In genomic region chr3:141834296-141834695, GRCh38 we compare ENCODE assay signal across 29 cellular contexts.
"Had no signal": no experiment of that assay in that cellular context is flagged by ENCODE, and none has a peak within 500 bp of the region (broad histone marks: within the 10 kb centered on the region; RNA-seq: fewer than 3 reads in every experiment).

No MANE protein-coding gene starts in this region.

- DNase-seq: activated B cell treated with CpG ODN at 0.5 μM for 24 hours; activated CD4-positive, alpha-beta T cell treated with anti-CD3 and anti-CD28 coated beads for 48 hours; activated CD4-positive, alpha-beta T cell treated with anti-CD3 and anti-CD28 coated beads, Interleukin-2, amount 50 U/mL, for 4 hours; activated CD4-positive, CD25-positive, alpha-beta regulatory T cell treated with anti-CD3 and anti-CD28 coated beads, Interleukin-2, amount 50 U/mL, for 72 hours; activated CD8-positive, alpha-beta T cell treated with anti-CD3 and anti-CD28 coated beads for 36 hours; activated naive CD4-positive, alpha-beta T cell treated with anti-CD3 and anti-CD28 coated beads, Interleukin-2, amount 10 ng/mL, durations not matched to agents 7 days and 5 days; activated naive CD8-positive, alpha-beta T cell treated with anti-CD3 and anti-CD28 coated beads, Interleukin-2, amount 50 U/mL, for 24 hours; activated T-cell treated with anti-CD3 and anti-CD28 coated beads, Interleukin-2, amount 50 U/mL, for 1 hour; anterior cingulate cortex; caudate nucleus; Karpas-422; KBM-7; MG63; NCI-H1092; NCI-H1436 treated with DMSO at 0.1 percent for 48 hours; NCI-H1694 treated with DMSO at 0.1 percent for 48 hours; NCI-H2029; NCI-H345; NCI-H524 treated with DMSO at 0.1 percent for 48 hours; SHP77 treated with DMSO at 0.1 percent for 48 hours; SK-N-SH had no signal

- H3K36me3 Mint-ChIP-seq: activated naive CD4-positive, alpha-beta T cell treated with anti-CD3 and anti-CD28 coated beads, Interleukin-2, amount 10 ng/mL, durations not matched to agents 7 days and 5 days; activated naive CD8-positive, alpha-beta T cell; brain had no signal

- H3K9me3 ChIP-seq: MG63, SJSA1, SK-N-SH had no signal

- H3K4me3 ChIP-seq: MG63, SJSA1 had no signal

- ATAC-seq: activated CD8-positive, alpha-beta T cell treated with anti-CD3 and anti-CD28 coated beads for 36 hours; activated naive CD8-positive, alpha-beta T cell treated with anti-CD3 and anti-CD28 coated beads, Interleukin-2, amount 50 U/mL, for 24 hours; Panc1 had no signal

- H3K27ac ChIP-seq: SJSA1 had no signal

- H3K4me2 ChIP-seq: SK-N-SH had no signal

- H3K27me3 Mint-ChIP-seq: activated CD8-positive, alpha-beta T cell treated with anti-CD3 and anti-CD28 coated beads for 36 hours; activated naive CD8-positive, alpha-beta T cell; activated naive CD8-positive, alpha-beta T cell treated with anti-CD3 and anti-CD28 coated beads, Interleukin-2, amount 50 U/mL, for 24 hours; brain had no signal

- H3K27ac Mint-ChIP-seq: activated B cell treated with CpG ODN at 0.5 μM for 24 hours; activated CD8-positive, alpha-beta T cell treated with anti-CD3 and anti-CD28 coated beads for 36 hours; activated naive CD4-positive, alpha-beta T cell treated with anti-CD3 and anti-CD28 coated beads, Interleukin-2, amount 10 ng/mL, durations not matched to agents 7 days and 5 days; activated naive CD8-positive, alpha-beta T cell; activated naive CD8-positive, alpha-beta T cell treated with anti-CD3 and anti-CD28 coated beads, Interleukin-2, amount 50 U/mL, for 24 hours; activated T-helper 1 cell treated with anti-CD3 and anti-CD28 coated beads, Interleukin-12 subunit alpha, Interleukin-12 subunit beta, Interleukin-2, Interleukin-4 antibody, amounts not matched to agents 30 ng/mL and 10 ng/mL and 1 ng/mL, durations not matched to agents 14 hours and 24 hours and 36 hours; brain; T-helper 1 cell treated with Interleukin-12 subunit alpha and Interleukin-12 subunit beta and Interleukin-4 antibody, amounts not matched to agents 30 μg/mL and 1 μg/mL, for 36 hours; T-helper 2 cell treated with Interferon-gamma antibody and Interleukin-4, amounts not matched to agents 5 μg/mL and 100 μg/mL, for 36 hours had no signal

- H3K27me3 ChIP-seq: MG63, SJSA1 had no signal

- H3K4me1 Mint-ChIP-seq: activated B cell treated with CpG ODN at 0.5 μM for 24 hours; activated naive CD4-positive, alpha-beta T cell treated with anti-CD3 and anti-CD28 coated beads, Interleukin-2, amount 10 ng/mL, durations not matched to agents 7 days and 5 days; activated naive CD8-positive, alpha-beta T cell treated with anti-CD3 and anti-CD28 coated beads, Interleukin-2, amount 50 U/mL, for 24 hours; brain had no signal

- H3K9me3 Mint-ChIP-seq: activated B cell treated with CpG ODN at 0.5 μM for 24 hours; activated CD8-positive, alpha-beta T cell treated with anti-CD3 and anti-CD28 coated beads for 36 hours; activated naive CD4-positive, alpha-beta T cell treated with anti-CD3 and anti-CD28 coated beads, Interleukin-2, amount 10 ng/mL, durations not matched to agents 7 days and 5 days; activated naive CD8-positive, alpha-beta T cell treated with anti-CD3 and anti-CD28 coated beads, Interleukin-2, amount 50 U/mL, for 24 hours; activated T-helper 1 cell treated with anti-CD3 and anti-CD28 coated beads, Interleukin-12 subunit alpha, Interleukin-12 subunit beta, Interleukin-2, Interleukin-4 antibody, amounts not matched to agents 30 ng/mL and 10 ng/mL and 1 ng/mL, durations not matched to agents 14 hours and 24 hours and 36 hours; T-helper 1 cell treated with Interleukin-12 subunit alpha and Interleukin-12 subunit beta and Interleukin-4 antibody, amounts not matched to agents 30 μg/mL and 1 μg/mL, for 36 hours; T-helper 2 cell treated with Interferon-gamma antibody and Interleukin-4, amounts not matched to agents 5 μg/mL and 100 μg/mL, for 36 hours had no signal

- H3K36me3 ChIP-seq: MG63, SJSA1 had no signal

- H3K4me3 Mint-ChIP-seq: activated B cell treated with CpG ODN at 0.5 μM for 24 hours; activated CD8-positive, alpha-beta T cell treated with anti-CD3 and anti-CD28 coated beads for 36 hours; activated naive CD4-positive, alpha-beta T cell treated with anti-CD3 and anti-CD28 coated beads, Interleukin-2, amount 10 ng/mL, durations not matched to agents 7 days and 5 days; activated naive CD8-positive, alpha-beta T cell; activated naive CD8-positive, alpha-beta T cell treated with anti-CD3 and anti-CD28 coated beads, Interleukin-2, amount 50 U/mL, for 24 hours; activated T-helper 1 cell treated with anti-CD3 and anti-CD28 coated beads, Interleukin-12 subunit alpha, Interleukin-12 subunit beta, Interleukin-2, Interleukin-4 antibody, amounts not matched to agents 30 ng/mL and 10 ng/mL and 1 ng/mL, durations not matched to agents 14 hours and 24 hours and 36 hours; brain; T-helper 1 cell treated with Interleukin-12 subunit alpha and Interleukin-12 subunit beta and Interleukin-4 antibody, amounts not matched to agents 30 μg/mL and 1 μg/mL, for 36 hours; T-helper 2 cell treated with Interferon-gamma antibody and Interleukin-4, amounts not matched to agents 5 μg/mL and 100 μg/mL, for 36 hours had no signal

- H3K9ac ChIP-seq: SK-N-SH had no signal

- FAIRE-seq: bronchial epithelial cell had no signal
